In the genomic region with DNA sequence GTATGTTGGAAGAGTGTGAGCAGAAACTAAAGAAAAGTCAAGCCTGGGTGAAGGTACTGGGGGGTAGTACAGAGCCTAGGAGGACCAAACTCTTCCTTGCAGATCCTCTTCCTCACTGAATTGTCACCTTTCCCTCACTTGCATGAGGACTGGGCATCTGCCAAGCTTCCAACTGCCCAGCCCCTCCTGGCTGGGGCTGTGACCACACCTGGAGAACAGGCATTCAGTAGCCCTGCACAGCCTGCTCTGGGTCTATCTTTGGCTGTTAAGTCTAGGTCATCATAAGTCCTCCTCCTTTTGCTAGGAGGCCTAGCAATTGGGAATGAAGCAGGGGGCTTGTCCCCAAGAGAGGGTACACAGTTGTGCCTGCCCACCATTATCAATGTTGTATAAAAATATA, we compare ENCODE assay signal across 21 cellular contexts. TPM values are rescaled to one million over a fixed set of nuclear protein-coding genes. Genes with fewer than 3 reads are reported as not detected.
A peak's percentile ranks its signal among the peaks of the same experiment; 100 is the strongest.
DNase-seq lines count a peak whose midpoint lies in the region; ATAC-seq and TF ChIP-seq lines count a peak whose summit lies in the region.
"Had no signal": no experiment of that assay in that cellular context is flagged by ENCODE, and none has a peak within 500 bp of the region (broad histone marks: within the 10 kb centered on the region; RNA-seq: fewer than 3 reads in every experiment).

No MANE protein-coding gene starts in this region.

- H3K27me3 ChIP-seq in PC-3 (ENCODE audit: low read length) (no peaks in the 10 kb centered on the region), esophagus muscularis mucosa (no peaks in the 10 kb centered on the region)

- CTCF ChIA-PET in PC-3 (lab: Charles Lee): no interaction called here

- no peak overlapping the region for H3K4me3 ChIP-seq in PC-3 (ENCODE audit: low read length)
- no peak overlapping the region for H3K4me3 ChIP-seq in esophagus muscularis mucosa
- no peak overlapping the region for H3K4me3 ChIP-seq in foreskin fibroblast (ENCODE audit: low read depth in 1 of 2, low read length in 2 of 2)

- no peak overlapping the region for H3K4me2 ChIP-seq in PC-3 (ENCODE audit: low read length)

- no peaks in the 10 kb centered on the region for H3K79me2 ChIP-seq in PC-3 (ENCODE audit: low read length)

- POLR2A ChIA-PET in PC-3 (lab: Charles Lee; ENCODE audit: unreplicated experiment): no interaction called here

- ATAC-seq in PC-3 (peak; percentile 46), sciatic nerve (no peak), HG03280 (IDR thresholded peaks at IDR 0.05; ENCODE audit: unreplicated experiment) (no peak)

- H4K20me1 ChIP-seq in PC-3 (ENCODE audit: low read length): no peaks in the 10 kb centered on the region

- H3K36me3 ChIP-seq in PC-3 (ENCODE audit: low read depth, low read length) (peaks cover 24% of the 10 kb centered on the region), esophagus muscularis mucosa (peaks cover 7 to 56% (median 41%) of the 10 kb centered on the region in 4 donors)

- no peaks in the 10 kb centered on the region for H3K4me1 ChIP-seq in PC-3 (ENCODE audit: insufficient read depth, low read length)
- H3K4me1 ChIP-seq in esophagus muscularis mucosa: peaks cover 0 to 12% (median 4%) of the 10 kb centered on the region in 4 donors

- no peak overlapping the region for H2AFZ ChIP-seq in PC-3 (ENCODE audit: low read length)

- no TSS peak for BruUV-seq in PC-3 (replicated peaks; lab: Mats Ljungman, UMichigan)

- TF ChIP-seq EP300 in esophagus muscularis mucosa (IDR thresholded peaks at IDR 0.05): no peak

- no peaks in the 10 kb centered on the region for H3F3A ChIP-seq in PC-3 (ENCODE audit: low read length, unreplicated experiment)

- H3K9me2 ChIP-seq in PC-3 (replicated peaks; ENCODE audit: low read length): no peaks in the 10 kb centered on the region

- no peak overlapping the region for H3K27ac ChIP-seq in PC-3 (ENCODE audit: low read length)
- no peak overlapping the region for H3K27ac ChIP-seq in esophagus muscularis mucosa (replicated peaks in 1 of 4)
- H3K27ac ChIP-seq: C4-2B, WERI-Rb-1 had no signal

- no peaks in the 10 kb centered on the region for H3K9me3 ChIP-seq in PC-3 (ENCODE audit: low read length)
- no peaks in the 10 kb centered on the region for H3K9me3 ChIP-seq in esophagus muscularis mucosa

- no peak overlapping the region for H3K9ac ChIP-seq in PC-3 (ENCODE audit: low read length)

- no peak for TF ChIP-seq POLR2A in esophagus muscularis mucosa (IDR thresholded peaks at IDR 0.05; ENCODE audit: low read depth)

- TF ChIP-seq CTCF in PC-3 (conservative IDR thresholded peaks at IDR 0.05; ENCODE audit: low read depth, low read length) (no peak), esophagus muscularis mucosa (IDR thresholded peaks at IDR 0.05) (no peak), foreskin fibroblast (IDR thresholded peaks at IDR 0.05; ENCODE audit: low read depth, low read length) (no peak)

- peak; percentile 34 for DNase-seq in activated CD8-positive, alpha-beta memory T cell treated with anti-CD3 and anti-CD28 coated beads, Interleukin-2, amount 50 U/mL, for 48 hours
- no peak for DNase-seq in activated CD8-positive, alpha-beta memory T cell treated with anti-CD3 and anti-CD28 coated beads for 24 hours
- DNase-seq in PC-3 (peak; percentile 41), esophagus muscularis mucosa (ENCODE audit: extremely low spot score) (peak; percentile 21), sciatic nerve (ENCODE audit: low spot score) (peak; percentile 50), NCI-H146 treated with DMSO at 0.1 percent for 48 hours (lab: John Stamatoyannopoulos, UW; ENCODE audit: unreplicated experiment) (no peak), foreskin fibroblast (no peak)
- DNase-seq: activated gamma-delta T cell; DMS153; HCEC 1CT; head of caudate nucleus; NCI-H1417 treated with DMSO at 0.1 percent for 48 hours; NCI-H2171 treated with DMSO at 0.1 percent for 48 hours; NCI-H69; SIG-M5; small intestine; stimulated activated CD4-positive, alpha-beta T cell treated with anti-CD3 and anti-CD28 coated beads, Interleukin-2, amount 100 ng/mL, for 48 hours; substantia nigra; WERI-Rb-1 had no signal

- intact Hi-C loops in PC-3 (cut with micrococcal nuclease): loop anchor here (5.0 kb wide), 1 partner anchor 154 kb away; no protein-coding TSS in a partner anchor
- intact Hi-C loops in esophagus muscularis mucosa (cut with DNase I): loop anchor here (10.0 kb wide), 1 partner anchor 56 kb away; a partner anchor contains a TSS
- intact Hi-C loops in sciatic nerve (cut with DNase I): no loop called here

RNA-seq across cellular contexts. Expression of a gene that starts 55.2 kb away (rescaled TPM):
- 30.2 and 32.7 TPM in 2 replicates for total RNA-seq in PC-3 (2014; rRNA removed)
- total RNA-seq in esophagus muscularis mucosa: 10 to 100 TPM; 33.0 to 52.0 (median 43.3) TPM
- total RNA-seq in sciatic nerve: 68.4 TPM

Comparison
In these comparisons a context has a peak if more than half of its experiments do, and no peak if none do; other contexts are left out.
1. DNase-seq: peak in activated CD8-positive, alpha-beta memory T cell treated with anti-CD3 and anti-CD28 coated beads, Interleukin-2, amount 50 U/mL, for 48 hours (single experiment), PC-3 (single experiment), esophagus muscularis mucosa (single experiment) and sciatic nerve (single experiment); none in activated CD8-positive, alpha-beta memory T cell treated with anti-CD3 and anti-CD28 coated beads for 24 hours (single experiment), NCI-H146 treated with DMSO at 0.1 percent for 48 hours (single experiment) and foreskin fibroblast (0 of 2).